24 cellular contexts compared by ENCODE assay signal in genomic region chrX:5648941-5649568, GRCh38.
"Had no signal": no experiment of that assay in that cellular context is flagged by ENCODE, and none has a peak within 500 bp of the region (broad histone marks: within the 10 kb centered on the region; RNA-seq: fewer than 3 reads in every experiment).

No MANE protein-coding gene starts in this region.

- ATAC-seq: activated T-cell treated with anti-CD3 and anti-CD28 coated beads, Interleukin-2, amount 50 U/mL, for 4 hours; activated T-helper 17 cell treated with anti-CD3 and anti-CD28 coated beads, Interleukin-2, amount 50 U/mL, for 72 hours; foreskin keratinocyte; heart left ventricle; natural killer cell; right cardiac atrium had no signal

- H3K4me3 ChIP-seq: esophagus muscularis mucosa, heart left ventricle, tibial nerve had no signal

- H3K9me3 ChIP-seq: esophagus muscularis mucosa, tibial nerve had no signal

- H3K36me3 Mint-ChIP-seq: natural killer cell had no signal

- DNase-seq: activated CD4-positive, alpha-beta memory T cell treated with anti-CD3 and anti-CD28 coated beads, Interleukin-2, amount 10 ng/mL, durations not matched to agents 7 days and 5 days; activated CD4-positive, alpha-beta T cell treated with anti-CD3 and anti-CD28 coated beads for 1 hour; activated CD4-positive, alpha-beta T cell treated with anti-CD3 and anti-CD28 coated beads, Interleukin-2, amount 10 ng/mL, durations not matched to agents 7 days and 5 days; activated CD8-positive, alpha-beta memory T cell treated with anti-CD3 and anti-CD28 coated beads, Interleukin-2, amount 50 U/mL, for 48 hours; activated gamma-delta T cell treated with Interleukin-2 at 50 U/mL for 16 hours; activated naive CD4-positive, alpha-beta T cell treated with anti-CD3 and anti-CD28 coated beads, Interleukin-2, amount 50 U/mL, for 16 hours; activated T-cell treated with anti-CD3 and anti-CD28 coated beads, Interleukin-2, amount 50 U/mL, for 4 hours; amniotic stem cell; caudate nucleus; foreskin keratinocyte; heart left ventricle; hypothalamus; midbrain; natural killer cell; posterior cingulate gyrus; stimulated activated CD4-positive, alpha-beta T cell treated with anti-CD3 and anti-CD28 coated beads, Interleukin-15, amount 100 ng/mL, for 24 hours; stimulated activated CD4-positive, alpha-beta T cell treated with anti-CD3 and anti-CD28 coated beads, Interleukin-2, amount 100 ng/mL, for 24 hours; stimulated activated naive CD4-positive, alpha-beta T cell; T-helper 2 cell had no signal

- H3K4me3 Mint-ChIP-seq: activated CD4-positive, alpha-beta memory T cell treated with anti-CD3 and anti-CD28 coated beads, Interleukin-2, amount 10 ng/mL, durations not matched to agents 7 days and 5 days; activated CD4-positive, alpha-beta T cell treated with anti-CD3 and anti-CD28 coated beads, Interleukin-2, amount 10 ng/mL, durations not matched to agents 7 days and 5 days; activated T-cell treated with anti-CD3 and anti-CD28 coated beads, Interleukin-2, amount 50 U/mL, for 4 hours; activated T-helper 17 cell treated with anti-CD3 and anti-CD28 coated beads, Interleukin-2, amount 50 U/mL, for 72 hours; dendritic cell treated with granulocyte-macrophage colony-stimulating factor and Interleukin-4, amounts not matched to agents 40 ng/mL and 50 ng/mL, for 4 days; natural killer cell had no signal

- H3K27me3 Mint-ChIP-seq: activated CD4-positive, alpha-beta memory T cell treated with anti-CD3 and anti-CD28 coated beads, Interleukin-2, amount 10 ng/mL, durations not matched to agents 7 days and 5 days; activated CD4-positive, alpha-beta T cell treated with anti-CD3 and anti-CD28 coated beads, Interleukin-2, amount 10 ng/mL, durations not matched to agents 7 days and 5 days; activated T-helper 17 cell treated with anti-CD3 and anti-CD28 coated beads, Interleukin-2, amount 50 U/mL, for 72 hours had no signal

- H3K4me1 Mint-ChIP-seq: activated CD4-positive, alpha-beta memory T cell treated with anti-CD3 and anti-CD28 coated beads, Interleukin-2, amount 10 ng/mL, durations not matched to agents 7 days and 5 days; activated CD4-positive, alpha-beta T cell treated with anti-CD3 and anti-CD28 coated beads, Interleukin-2, amount 10 ng/mL, durations not matched to agents 7 days and 5 days; activated T-helper 17 cell treated with anti-CD3 and anti-CD28 coated beads, Interleukin-2, amount 50 U/mL, for 72 hours; natural killer cell had no signal

- H3K36me3 ChIP-seq: esophagus muscularis mucosa, heart left ventricle, tibial nerve had no signal

- H3K4me1 ChIP-seq: esophagus muscularis mucosa, foreskin keratinocyte, heart left ventricle, tibial nerve had no signal

- H3K27ac Mint-ChIP-seq: activated CD4-positive, alpha-beta memory T cell treated with anti-CD3 and anti-CD28 coated beads, Interleukin-2, amount 10 ng/mL, durations not matched to agents 7 days and 5 days; activated CD4-positive, alpha-beta T cell treated with anti-CD3 and anti-CD28 coated beads, Interleukin-2, amount 10 ng/mL, durations not matched to agents 7 days and 5 days; activated T-helper 17 cell treated with anti-CD3 and anti-CD28 coated beads, Interleukin-2, amount 50 U/mL, for 72 hours; dendritic cell treated with granulocyte-macrophage colony-stimulating factor and Interleukin-4, amounts not matched to agents 40 ng/mL and 50 ng/mL, for 4 days; natural killer cell had no signal

- H3K27ac ChIP-seq: esophagus muscularis mucosa, foreskin keratinocyte, heart left ventricle, tibial nerve had no signal

- H3K27me3 ChIP-seq: esophagus muscularis mucosa, foreskin keratinocyte, heart left ventricle, tibial nerve had no signal
